1 cellular context compared by ENCODE assay signal in the genomic region with DNA sequence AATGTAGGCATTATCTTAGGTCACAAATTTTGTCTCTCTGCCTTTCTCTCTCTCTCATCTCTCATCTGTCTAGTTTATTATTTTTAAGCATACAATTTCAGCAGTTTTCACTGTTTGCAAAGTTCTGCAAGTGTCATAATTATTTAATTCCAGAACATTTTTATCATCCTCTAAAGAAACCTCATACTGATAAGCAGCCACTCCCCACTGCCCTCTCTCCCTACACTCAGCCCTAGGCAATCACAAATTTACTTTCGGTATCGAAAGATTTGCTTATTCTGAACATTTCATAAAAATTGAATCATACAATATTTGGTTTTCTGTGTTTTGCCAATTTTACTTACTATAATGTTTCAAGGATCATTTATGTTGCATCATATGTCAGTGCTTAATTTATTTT.
TF ChIP-seq lines count a peak whose summit lies in the region.

No MANE protein-coding gene starts in this region.

TF ChIP-seq in K562, 482 proteins besides CTCF, POLR2A, EP300 and RAD21:
- TF ChIP-seq FOSL1 (tag; conservative IDR thresholded peaks at IDR 0.05), result no peak
- no peak for TF ChIP-seq CEBPG (CRISPR knock-in tag; IDR thresholded peaks at IDR 0.05)
- TF ChIP-seq CEBPG (tag; conservative IDR thresholded peaks at IDR 0.05 in 1 of 2, IDR thresholded peaks at IDR 0.05 in 1 of 2), result peak; percentile 42 to 70; a peak in 3 of 4 replicates
- no peak for TF ChIP-seq ELF2 (CRISPR knock-in tag; IDR thresholded peaks at IDR 0.05)
- TF ChIP-seq, protein P1, sequence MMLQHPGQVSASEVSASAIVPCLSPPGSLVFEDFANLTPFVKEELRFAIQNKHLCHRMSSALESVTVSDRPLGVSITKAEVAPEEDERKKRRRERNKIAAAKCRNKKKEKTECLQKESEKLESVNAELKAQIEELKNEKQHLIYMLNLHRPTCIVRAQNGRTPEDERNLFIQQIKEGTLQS (IDR thresholded peaks at IDR 0.05), result 0 out of 2 replicates have a peak, but pooled peaks have one; percentile 34
- TF ChIP-seq, protein P1 (CRISPR knock-in tag; conservative IDR thresholded peaks at IDR 0.05), result no peak
- peak; percentile 64 for TF ChIP-seq ZNF766 (CRISPR knock-in tag; conservative IDR thresholded peaks at IDR 0.05)
- no peak for TF ChIP-seq CCNT2 (IDR thresholded peaks at IDR 0.05; ENCODE audit: borderline replicate concordance, extremely low read depth, insufficient read length, low read depth, low read length)
- no peak for TF ChIP-seq TAL1 (IDR thresholded peaks at IDR 0.05)
- TF ChIP-seq PTRF (tag; IDR thresholded peaks at IDR 0.05), result no peak
- peak; percentile 34; the same call in 1 of the 2 replicates for TF ChIP-seq CEBPB (tag; IDR thresholded peaks at IDR 0.05)
